13 cellular contexts compared by ENCODE assay signal in the genomic region with DNA sequence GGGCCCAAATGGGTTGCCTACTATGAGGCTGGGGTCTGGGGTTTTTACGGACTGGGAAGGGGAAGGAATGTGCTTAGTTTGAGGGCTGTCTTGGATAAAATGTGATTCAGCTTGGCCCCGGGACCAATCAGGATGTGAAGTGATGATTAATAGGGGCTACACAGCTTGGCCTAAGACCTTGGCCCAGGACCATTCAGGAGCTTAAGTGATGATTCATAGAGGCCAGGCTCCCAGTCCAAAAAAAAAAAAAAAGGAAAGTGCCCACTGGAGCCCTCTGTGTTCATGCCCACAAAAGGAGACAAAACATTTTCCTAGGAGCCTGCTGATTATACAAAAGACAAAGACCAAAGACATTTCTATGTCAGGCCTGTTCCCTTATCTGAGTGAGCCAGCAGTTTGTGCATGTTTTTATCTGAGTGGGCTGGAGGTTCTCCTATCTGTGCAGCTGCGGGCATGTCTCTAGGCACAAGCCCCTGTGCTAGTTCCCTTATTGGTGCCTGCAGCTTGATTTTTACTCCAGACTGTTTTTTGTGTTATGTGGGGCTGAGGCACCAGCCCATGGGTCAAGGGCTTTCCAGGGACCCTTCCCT.
DNase-seq lines count a peak whose midpoint lies in the region; TF ChIP-seq lines count a peak whose summit lies in the region.
"Had no signal": no experiment of that assay in that cellular context is flagged by ENCODE, and none has a peak within 500 bp of the region (broad histone marks: within the 10 kb centered on the region; RNA-seq: fewer than 3 reads in every experiment).

No MANE protein-coding gene starts in this region.

- H2AFZ ChIP-seq in ACC112 (ENCODE audit: low read length, unreplicated experiment) (peak overlapping the region; percentile 13), mammary epithelial cell (ENCODE audit: low read depth, low read length) (no peak overlapping the region)

- no peak overlapping the region for H3K9ac ChIP-seq in mammary epithelial cell (ENCODE audit: insufficient read depth, low read length)

- in situ Hi-C loops in mammary epithelial cell (cut with MboI; ENCODE audit: low sequenced_read_pairs in 2 of 2) = no loop called here

- DNase-seq in M059J (ENCODE audit: low read depth) (peak; percentile 96), mammary epithelial cell (peak; percentile 13), kidney tubule cell (ENCODE audit: low spot score) (peak; percentile 29), HT-29 (ENCODE audit: low spot score) (no peak), amygdala (lab: John Stamatoyannopoulos, UW) (no peak), mucosa of gallbladder (ENCODE audit: low spot score) (no peak)
- DNase-seq in stimulated activated naive CD4-positive, alpha-beta T cell (lab: John Stamatoyannopoulos, UW) = no peak
- DNase-seq: activated CD8-positive, alpha-beta T cell treated with anti-CD3 and anti-CD28 coated beads, Interleukin-2, amount 10 ng/mL, durations not matched to agents 7 days and 5 days; activated gamma-delta T cell; cerebellar nuclear complex; naive B cell; thyroid gland had no signal

- peak overlapping the region; percentile 82 for H3K27ac ChIP-seq in ACC112 (ENCODE audit: low read depth, low read length)
- no peak overlapping the region for H3K27ac ChIP-seq in mammary epithelial cell (ENCODE audit: insufficient read depth, low read depth, low read length)
- H3K27ac ChIP-seq: thyroid gland had no signal

- BruUV-seq in mammary epithelial cell (replicated peaks; lab: Mats Ljungman, UMichigan) = no TSS peak

- H3K4me2 ChIP-seq in mammary epithelial cell (ENCODE audit: insufficient read depth, low read depth, low read length) = no peak overlapping the region

- dilution Hi-C loops in mammary epithelial cell (cut with HindIII; ENCODE audit: low sequenced_read_pairs) = no loop called here

- CTCF ChIA-PET in mammary epithelial cell (lab: Charles Lee; ENCODE audit: low non-redundant PET) = no interaction called here

- 53% methylated on average over 3 of the region's 3 CpGs for WGBS in mammary epithelial cell (ENCODE audit: low coverage, missing lambda C conversion rate)

- peak overlapping the region; percentile 25; the same call in 1 of the 2 replicates for H3K4me3 ChIP-seq in ACC112 (ENCODE audit: low read depth, low read length)
- H3K4me3 ChIP-seq in mammary epithelial cell (replicated peaks in 1 of 3; ENCODE audit: insufficient read depth in 1 of 3, low read depth in 2 of 3, low read length in 3 of 3) = no peak overlapping the region
- H3K4me3 ChIP-seq: thyroid gland had no signal

- H3K79me2 ChIP-seq in ACC112 (ENCODE audit: control insufficient read depth, insufficient read depth, low read length, unreplicated experiment) (no peaks in the 10 kb centered on the region), mammary epithelial cell (ENCODE audit: insufficient read depth, low read length) (no peaks in the 10 kb centered on the region)

- H4K20me1 ChIP-seq in mammary epithelial cell (ENCODE audit: insufficient read depth, low read length) = no peaks in the 10 kb centered on the region

- H3K27me3 ChIP-seq in ACC112 (ENCODE audit: insufficient read depth, low read length) (no peaks in the 10 kb centered on the region), mammary epithelial cell (ENCODE audit: insufficient read depth, low read length) (no peaks in the 10 kb centered on the region)
- H3K27me3 ChIP-seq: thyroid gland had no signal

- intact Hi-C loops in mammary epithelial cell (cut with micrococcal nuclease) = no loop called here

- H3K4me1 ChIP-seq in ACC112 (ENCODE audit: control insufficient read depth, insufficient read depth, low read length, unreplicated experiment) (peaks cover 48% of the 10 kb centered on the region), mammary epithelial cell (ENCODE audit: insufficient read depth, low read length) (no peaks in the 10 kb centered on the region)
- H3K4me1 ChIP-seq: thyroid gland had no signal

- no peaks in the 10 kb centered on the region for H3K36me3 ChIP-seq in ACC112 (ENCODE audit: insufficient read depth, low read length)
- H3K36me3 ChIP-seq in mammary epithelial cell (ENCODE audit: insufficient read depth, low read length) = no peaks in the 10 kb centered on the region
- H3K36me3 ChIP-seq: thyroid gland had no signal

- peaks cover 9% of the 10 kb centered on the region for H3K9me3 ChIP-seq in mammary epithelial cell (replicated peaks; ENCODE audit: insufficient read depth, low read length)
- H3K9me3 ChIP-seq: thyroid gland had no signal

- no peak for TF ChIP-seq CTCF in mammary epithelial cell (conservative IDR thresholded peaks at IDR 0.05 in 1 of 2, IDR thresholded peaks at IDR 0.05 in 1 of 2; ENCODE audit: extremely low read depth in 1 of 2, insufficient read depth in 1 of 2, low read depth in 1 of 2, low read length in 2 of 2)

Comparison
In these comparisons a context has a peak if more than half of its experiments do, and no peak if none do; other contexts are left out.
1. DNase-seq: peak in M059J (single experiment), mammary epithelial cell (single experiment) and kidney tubule cell (single experiment); none in HT-29 (single experiment), amygdala (0 of 56), mucosa of gallbladder (single experiment) and stimulated activated naive CD4-positive, alpha-beta T cell (0 of 6).